1 cellular context compared by ENCODE assay signal in genomic region chr1:3624194-3625136, GRCh38.
TF ChIP-seq lines count a peak whose summit lies in the region.

Gene TPRG1L (plus strand): TSS chr1:3625015. CDS start chr1:3625073, 58 bp downstream.

TF ChIP-seq in K562, 482 proteins besides CTCF, POLR2A, EP300 and RAD21 (continued from another document and continues in another):
- TF ChIP-seq CREB3 (tag; conservative IDR thresholded peaks at IDR 0.05; ENCODE audit: low read depth) = no peak
- TF ChIP-seq ID3 (CRISPR knock-in tag; IDR thresholded peaks at IDR 0.05) = no peak
- no peak for TF ChIP-seq ID3 (tag; IDR thresholded peaks at IDR 0.05)
- TF ChIP-seq ZNF778 (CRISPR knock-in tag; IDR thresholded peaks at IDR 0.05) = no peak
- TF ChIP-seq ZBTB34 (CRISPR knock-in tag; IDR thresholded peaks at IDR 0.05) = no peak
- 0 out of 4 replicates have a peak, but pooled peaks of 1 of the 2 experiments have one; percentile 9 for TF ChIP-seq RCOR1 (IDR thresholded peaks at IDR 0.05; ENCODE audit: borderline replicate concordance in 1 of 2, low read depth in 2 of 2, low read length in 2 of 2)
- TF ChIP-seq HLTF (IDR thresholded peaks at IDR 0.05) = no peak
- no peak for TF ChIP-seq NR0B1 (IDR thresholded peaks at IDR 0.05; ENCODE audit: partially characterized antibody)
- no peak for TF ChIP-seq PRMT5 (CRISPR knock-in tag; IDR thresholded peaks at IDR 0.05)
- TF ChIP-seq E2F3 (CRISPR knock-in tag; IDR thresholded peaks at IDR 0.05) = no peak
- TF ChIP-seq CTBP1 (IDR thresholded peaks at IDR 0.05; ENCODE audit: borderline replicate concordance) = peak; percentile 71; the same call in 1 of the 2 replicates
- no peak for TF ChIP-seq FOXM1 (IDR thresholded peaks at IDR 0.05; ENCODE audit: low read depth)
- no peak; the same call in 1 of the 2 replicates for TF ChIP-seq FOXM1 (CRISPR knock-in tag; IDR thresholded peaks at IDR 0.05; ENCODE audit: low read depth)
- peak; percentile 75 for TF ChIP-seq GMEB1 (CRISPR knock-in tag; IDR thresholded peaks at IDR 0.05)
- peak; percentile 88; the same call in 1 of the 2 replicates for TF ChIP-seq FOXP4 (CRISPR knock-in tag; IDR thresholded peaks at IDR 0.05; ENCODE audit: borderline replicate concordance)
- 0 out of 2 replicates have a peak, but pooled peaks have one; percentile 31 for TF ChIP-seq TGIF2 (CRISPR knock-in tag; IDR thresholded peaks at IDR 0.05)
- peak; percentile 10; the same call in 1 of the 2 replicates for TF ChIP-seq ATF1 (CRISPR knock-in tag; IDR thresholded peaks at IDR 0.05)
- TF ChIP-seq ATF1 (tag; IDR thresholded peaks at IDR 0.05) = peak; percentile 89
- TF ChIP-seq TRIM24 (IDR thresholded peaks at IDR 0.05) = no peak
- TF ChIP-seq PBX2 (CRISPR knock-in tag; IDR thresholded peaks at IDR 0.05; ENCODE audit: low read depth) = peak; percentile 45; the same call in 1 of the 2 replicates
- TF ChIP-seq PBX2 (tag; conservative IDR thresholded peaks at IDR 0.05; ENCODE audit: low read depth) = peak; percentile 92
- TF ChIP-seq HMGXB4 (CRISPR knock-in tag; IDR thresholded peaks at IDR 0.05) = no peak
- no peak for TF ChIP-seq E4F1 (CRISPR knock-in tag; IDR thresholded peaks at IDR 0.05; ENCODE audit: borderline replicate concordance)
- TF ChIP-seq KLF13 (tag; IDR thresholded peaks at IDR 0.05; ENCODE audit: borderline replicate concordance, low read depth) = peak; percentile 88; the same call in 1 of the 2 replicates
- no peak for TF ChIP-seq ZNF764 (CRISPR knock-in tag; IDR thresholded peaks at IDR 0.05; ENCODE audit: low read depth)
- peak; percentile 15; the same call in 1 of the 2 replicates for TF ChIP-seq ZBTB9 (CRISPR knock-in tag; IDR thresholded peaks at IDR 0.05)
- 0 out of 6 replicates have a peak, but pooled peaks of 1 of the 3 experiments have one; percentile 17 for TF ChIP-seq ZBTB11 (CRISPR knock-in tag; IDR thresholded peaks at IDR 0.05)
- no peak for TF ChIP-seq ZNF780A (CRISPR knock-in tag; IDR thresholded peaks at IDR 0.05)
- TF ChIP-seq MTA3 (IDR thresholded peaks at IDR 0.05; ENCODE audit: borderline replicate concordance) = peak; percentile 67; the same call in 1 of the 2 replicates
- peak; percentile 64 for TF ChIP-seq KDM5B (IDR thresholded peaks at IDR 0.05; ENCODE audit: insufficient replicate concordance, low read depth, low read length)
- no peak for TF ChIP-seq ZNF77 (CRISPR knock-in tag; IDR thresholded peaks at IDR 0.05)
- TF ChIP-seq PHF8 (IDR thresholded peaks at IDR 0.05; ENCODE audit: borderline replicate concordance, low read length) = peak; percentile 72; the same call in 1 of the 2 replicates
- TF ChIP-seq PTRF (tag; IDR thresholded peaks at IDR 0.05) = no peak
- TF ChIP-seq ZNF384 (IDR thresholded peaks at IDR 0.05; ENCODE audit: low read depth, low read length) = no peak
- TF ChIP-seq TFAP4 (CRISPR knock-in tag; IDR thresholded peaks at IDR 0.05; ENCODE audit: borderline replicate concordance) = peak; percentile 83; the same call in 1 of the 2 replicates
- TF ChIP-seq GTF2E2 (tag; IDR thresholded peaks at IDR 0.05) = no peak
- TF ChIP-seq ZNF12 (CRISPR knock-in tag; IDR thresholded peaks at IDR 0.05) = no peak
- no peak for TF ChIP-seq JUNB (CRISPR knock-in tag; conservative IDR thresholded peaks at IDR 0.05)
- no peak for TF ChIP-seq TAL1 (IDR thresholded peaks at IDR 0.05)
